7 cellular contexts compared by ENCODE assay signal in genomic region chr2:148643421-148643820, GRCh38. TPM values are rescaled to one million over a fixed set of nuclear protein-coding genes. Genes with fewer than 3 reads are reported as not detected.
DNase-seq lines count a peak whose midpoint lies in the region; ATAC-seq lines count a peak whose summit lies in the region.

No MANE protein-coding gene starts in this region.

- no peaks in the 10 kb centered on the region for H3K36me3 ChIP-seq in mesenchymal stem cell (ENCODE audit: control insufficient read depth in 1 of 2, insufficient read depth in 2 of 2, low read depth in 1 of 2, low read length in 2 of 2)

- no peak overlapping the region for H2BK12ac ChIP-seq in mesenchymal stem cell (ENCODE audit: low read length in 2 of 2)

- no peak overlapping the region for H3K4ac ChIP-seq in mesenchymal stem cell (ENCODE audit: low read depth in 1 of 2, low read length in 2 of 2)

- WGBS in mesenchymal stem cell: 52% methylated on average over 5 of the region's 5 CpGs

- H3K18ac ChIP-seq in mesenchymal stem cell (ENCODE audit: low read depth in 1 of 2, low read length in 2 of 2): no peak overlapping the region

- no peak overlapping the region for H2AK5ac ChIP-seq in mesenchymal stem cell (ENCODE audit: low read length, severe bottlenecking)

- H3K4me3 ChIP-seq in mesenchymal stem cell (ENCODE audit: insufficient read depth in 1 of 2, low read depth in 1 of 2, low read length in 2 of 2): peak overlapping the region in 1 of 2 experiments; percentile 97

- ATAC-seq in GM18520 (IDR thresholded peaks at IDR 0.05; ENCODE audit: unreplicated experiment) (peak; percentile 28), HG02588 (IDR thresholded peaks at IDR 0.05; ENCODE audit: unreplicated experiment) (peak; percentile 15), T-helper 17 cell (no peak), GM19328 (IDR thresholded peaks at IDR 0.05; ENCODE audit: unreplicated experiment) (no peak)

- H3K23ac ChIP-seq in mesenchymal stem cell (ENCODE audit: low read length in 2 of 2): no peak overlapping the region

- H3K36me3 Mint-ChIP-seq in T-helper 17 cell (ENCODE audit: low read depth): peaks cover 4% of the 10 kb centered on the region

- H2BK120ac ChIP-seq in mesenchymal stem cell (ENCODE audit: low read depth, low read length): no peak overlapping the region

- peaks cover 6% of the 10 kb centered on the region for H3K4me1 ChIP-seq in mesenchymal stem cell (ENCODE audit: control insufficient read depth, insufficient read depth, low read depth, low read length)

- H3K9me3 ChIP-seq in T-helper 17 cell (ENCODE audit: control insufficient read depth, low read length, poor library complexity, severe bottlenecking): no peaks in the 10 kb centered on the region
- no peaks in the 10 kb centered on the region for H3K9me3 ChIP-seq in mesenchymal stem cell (ENCODE audit: control insufficient read depth, low read length)

- H3K27me3 Mint-ChIP-seq in T-helper 17 cell: no peaks in the 10 kb centered on the region

- H3K27ac Mint-ChIP-seq in T-helper 17 cell: peak overlapping the region; percentile 95

- H2BK5ac ChIP-seq in mesenchymal stem cell (ENCODE audit: low read depth, low read length, poor library complexity, severe bottlenecking): no peak overlapping the region

- H4K91ac ChIP-seq in mesenchymal stem cell (ENCODE audit: low read length): no peak overlapping the region

- peak overlapping the region; percentile 99 for H3K9ac ChIP-seq in mesenchymal stem cell (ENCODE audit: low read length)

- H3K4me3 Mint-ChIP-seq in T-helper 17 cell: peak overlapping the region; percentile 99

- no peak overlapping the region for H3K4me2 ChIP-seq in mesenchymal stem cell (ENCODE audit: low read length, poor library complexity, severe bottlenecking)

- DNase-seq in T-helper 17 cell: no peak
- no peak for DNase-seq in mesenchymal stem cell
- no peak for DNase-seq in mucosa of gallbladder (ENCODE audit: low spot score)
- no peak for DNase-seq in GM03348 (ENCODE audit: low spot score)

- no peak overlapping the region for H3K14ac ChIP-seq in mesenchymal stem cell (ENCODE audit: low read length in 2 of 2)

- peaks cover 0 to 18% of the 10 kb centered on the region in 2 experiments for H3K27me3 ChIP-seq in mesenchymal stem cell (ENCODE audit: control insufficient read depth in 1 of 2, insufficient read depth in 1 of 2, low read length in 2 of 2)

- H2AFZ ChIP-seq in mesenchymal stem cell (ENCODE audit: low read depth, low read length): no peak overlapping the region

- H3K79me1 ChIP-seq in mesenchymal stem cell (replicated peaks; ENCODE audit: low read length, poor library complexity, severe bottlenecking): no peaks in the 10 kb centered on the region

- H3K4me1 Mint-ChIP-seq in T-helper 17 cell: peaks cover 23% of the 10 kb centered on the region

- no peak overlapping the region for H3K27ac ChIP-seq in mesenchymal stem cell (ENCODE audit: low read length, poor library complexity, severe bottlenecking)

- no peak overlapping the region for H2BK15ac ChIP-seq in mesenchymal stem cell (ENCODE audit: low read depth, poor library complexity, severe bottlenecking)

- H4K8ac ChIP-seq in mesenchymal stem cell (ENCODE audit: low read length): no peak overlapping the region

RNA-seq across cellular contexts. Expression of gene EPC2, which starts 1.1 kb away (rescaled TPM):
- total RNA-seq in T-helper 17 cell: 10 to 100 TPM; 76.5 to 89.0 TPM
- polyA plus RNA-seq in mesenchymal stem cell (2013, experiment 1 of 2): 16.0 TPM
- 15.8 TPM for polyA plus RNA-seq in mesenchymal stem cell (2013, experiment 2 of 2)
- 30.8 TPM for total RNA-seq in mucosa of gallbladder

Comparison
In these comparisons a context has a peak if more than half of its experiments do, and no peak if none do; other contexts are left out.
1. ATAC-seq: peak in GM18520 (single experiment) and HG02588 (single experiment); none in T-helper 17 cell (single experiment) and GM19328 (single experiment).